In genomic region chr6:81735756-81736380, GRCh38 we compare ENCODE assay signal across 19 cellular contexts.
"Had no signal": no experiment of that assay in that cellular context is flagged by ENCODE, and none has a peak within 500 bp of the region (broad histone marks: within the 10 kb centered on the region; RNA-seq: fewer than 3 reads in every experiment).

No MANE protein-coding gene starts in this region.

- H3K27me3 ChIP-seq: tibial artery, uterus had no signal

- H3K36me3 Mint-ChIP-seq: brain, memory B cell had no signal

- H3K27me3 Mint-ChIP-seq: activated CD4-positive, alpha-beta memory T cell treated with anti-CD3 and anti-CD28 coated beads, Interleukin-2, amount 10 ng/mL, durations not matched to agents 7 days and 5 days; brain; memory B cell; naive thymus-derived CD8-positive, alpha-beta T cell; stimulated activated naive B cell treated with anti-CD40 and anti-IgM and Interleukin-4, amounts not matched to agents 10 μg/mL and 1 μg/mL and 100 μg/mL, for 72 hours had no signal

- H3K4me3 Mint-ChIP-seq: activated CD4-positive, alpha-beta memory T cell treated with anti-CD3 and anti-CD28 coated beads, Interleukin-2, amount 10 ng/mL, durations not matched to agents 7 days and 5 days; activated naive CD8-positive, alpha-beta T cell; brain; memory B cell; naive thymus-derived CD8-positive, alpha-beta T cell; stimulated activated naive B cell treated with anti-CD40 and anti-IgM and Interleukin-4, amounts not matched to agents 10 μg/mL and 1 μg/mL and 100 μg/mL, for 72 hours; WTC11 had no signal

- H2AFZ ChIP-seq: parathyroid adenoma had no signal

- H3K4me3 ChIP-seq: left ventricle myocardium inferior, tibial artery, uterus had no signal

- ATAC-seq: naive thymus-derived CD8-positive, alpha-beta T cell; stimulated activated naive B cell treated with anti-CD40 and anti-IgM and Interleukin-4, amounts not matched to agents 10 μg/mL and 1 μg/mL and 100 μg/mL, for 72 hours; WTC11 had no signal

- H3K9ac ChIP-seq: parathyroid adenoma had no signal

- H3K4me1 Mint-ChIP-seq: activated CD4-positive, alpha-beta memory T cell treated with anti-CD3 and anti-CD28 coated beads, Interleukin-2, amount 10 ng/mL, durations not matched to agents 7 days and 5 days; brain; memory B cell; naive thymus-derived CD8-positive, alpha-beta T cell; stimulated activated naive B cell treated with anti-CD40 and anti-IgM and Interleukin-4, amounts not matched to agents 10 μg/mL and 1 μg/mL and 100 μg/mL, for 72 hours had no signal

- H3K27ac ChIP-seq: left ventricle myocardium inferior, parathyroid adenoma, tibial artery, uterus had no signal

- H3K27ac Mint-ChIP-seq: activated CD4-positive, alpha-beta memory T cell treated with anti-CD3 and anti-CD28 coated beads, Interleukin-2, amount 10 ng/mL, durations not matched to agents 7 days and 5 days; activated naive CD8-positive, alpha-beta T cell; brain; memory B cell; naive thymus-derived CD8-positive, alpha-beta T cell; stimulated activated naive B cell treated with anti-CD40 and anti-IgM and Interleukin-4, amounts not matched to agents 10 μg/mL and 1 μg/mL and 100 μg/mL, for 72 hours; WTC11 had no signal

- H3K9me3 Mint-ChIP-seq: activated CD4-positive, alpha-beta memory T cell treated with anti-CD3 and anti-CD28 coated beads, Interleukin-2, amount 10 ng/mL, durations not matched to agents 7 days and 5 days had no signal

- DNase-seq: activated CD4-positive, alpha-beta memory T cell treated with anti-CD3 and anti-CD28 coated beads, Interleukin-2, amount 10 ng/mL, durations not matched to agents 7 days and 5 days; activated CD4-positive, alpha-beta T cell treated with anti-CD3 and anti-CD28 coated beads for 4 hours; activated gamma-delta T cell treated with Interleukin-2 at 50 U/mL for 16 hours; amygdala; cerebellar nuclear complex; erythroblast; hippocampal formation; left ventricle myocardium inferior; naive thymus-derived CD8-positive, alpha-beta T cell; retina; stimulated activated CD4-positive, alpha-beta T cell treated with anti-CD3 and anti-CD28 coated beads, Interleukin-2, amount 100 ng/mL, for 48 hours; stimulated activated naive B cell treated with anti-CD40 and anti-IgM and Interleukin-4, amounts not matched to agents 10 μg/mL and 1 μg/mL and 100 μg/mL, for 72 hours; tibial artery; uterus had no signal

- H3K36me3 ChIP-seq: tibial artery, uterus had no signal

- H3K79me2 ChIP-seq: parathyroid adenoma had no signal

- H3K4me1 ChIP-seq: parathyroid adenoma, uterus had no signal
